8 cellular contexts compared by ENCODE assay signal in genomic region chr18:5630057-5630765, GRCh38.
A peak's percentile ranks its signal among the peaks of the same experiment; 100 is the strongest.
DNase-seq lines count a peak whose midpoint lies in the region; ATAC-seq and TF ChIP-seq lines count a peak whose summit lies in the region.

No MANE protein-coding gene starts in this region.

- H3K9me3 ChIP-seq in PC-3 (ENCODE audit: low read length), result no peaks in the 10 kb centered on the region
- H3K9me3 ChIP-seq in colonic mucosa, result no peaks in the 10 kb centered on the region

- peak overlapping the region; percentile 63; the same call in 1 of the 2 replicates for H2AFZ ChIP-seq in PC-3 (ENCODE audit: low read length)

- no peak overlapping the region for H3K27ac Mint-ChIP-seq in activated naive CD4-positive, alpha-beta T cell treated with anti-CD3 and anti-CD28 coated beads for 36 hours

- H3K9me3 Mint-ChIP-seq in activated naive CD4-positive, alpha-beta T cell treated with anti-CD3 and anti-CD28 coated beads for 36 hours, result no peaks in the 10 kb centered on the region

- peak; percentile 70 for ATAC-seq in HG03159 (IDR thresholded peaks at IDR 0.05; ENCODE audit: unreplicated experiment)
- peak; percentile 78 for ATAC-seq in PC-3
- ATAC-seq in left colon, result peak; percentile 74
- no peak for ATAC-seq in GM19328 (IDR thresholded peaks at IDR 0.05; ENCODE audit: unreplicated experiment)

- BruUV-seq in PC-3 (replicated peaks; lab: Mats Ljungman, UMichigan), result no TSS peak

- H3K36me3 ChIP-seq in PC-3 (ENCODE audit: low read depth, low read length), result no peaks in the 10 kb centered on the region
- H3K36me3 ChIP-seq in colonic mucosa, result no peaks in the 10 kb centered on the region

- no peak for TF ChIP-seq CTCF in PC-3 (conservative IDR thresholded peaks at IDR 0.05; ENCODE audit: low read depth, low read length)
- TF ChIP-seq CTCF in colonic mucosa (IDR thresholded peaks at IDR 0.05), result no peak

- no peaks in the 10 kb centered on the region for H3K79me2 ChIP-seq in PC-3 (ENCODE audit: low read length)

- no peaks in the 10 kb centered on the region for H3K36me3 Mint-ChIP-seq in activated naive CD4-positive, alpha-beta T cell treated with anti-CD3 and anti-CD28 coated beads for 36 hours (ENCODE audit: low read depth)

- POLR2A ChIA-PET in PC-3 (lab: Charles Lee; ENCODE audit: unreplicated experiment), result no interaction called here

- peak overlapping the region; percentile 69 for H3K4me3 Mint-ChIP-seq in activated naive CD4-positive, alpha-beta T cell treated with anti-CD3 and anti-CD28 coated beads for 36 hours

- H3K27me3 Mint-ChIP-seq in activated naive CD4-positive, alpha-beta T cell treated with anti-CD3 and anti-CD28 coated beads for 36 hours (ENCODE audit: low read depth), result peaks cover 30% of the 10 kb centered on the region

- no peaks in the 10 kb centered on the region for H4K20me1 ChIP-seq in PC-3 (ENCODE audit: low read length)

- CTCF ChIA-PET in activated naive CD4-positive, alpha-beta T cell treated with anti-CD3 and anti-CD28 coated beads for 36 hours (lab: Charles Lee), result no interaction called here
- CTCF ChIA-PET in PC-3 (lab: Charles Lee), result no interaction called here

- H3K4me3 ChIP-seq in PC-3 (ENCODE audit: low read length), result peak overlapping the region; percentile 62
- H3K4me3 ChIP-seq in colonic mucosa, result peak overlapping the region; percentile 63

- peak; percentile 56 for DNase-seq in activated naive CD4-positive, alpha-beta T cell treated with anti-CD3 and anti-CD28 coated beads for 36 hours
- no peak for DNase-seq in activated naive CD4-positive, alpha-beta T cell treated with Interleukin-2 at 50 U/mL for 16 hours
- peak; percentile 4 for DNase-seq in PC-3
- peak; percentile 88 for DNase-seq in colonic mucosa
- DNase-seq in left colon, result peak; percentile 86 to 87
- peak in 2 of 3 donors; percentile 11 to 20 for DNase-seq in stimulated activated CD4-positive, alpha-beta T cell treated with anti-CD3 and anti-CD28 coated beads, Interleukin-12 subunit alpha, Interleukin-12 subunit beta, amount 100 ng/mL, for 48 hours (ENCODE audit: low read depth in 2 of 3, low spot score in 1 of 3)

- no peaks in the 10 kb centered on the region for H3K9me2 ChIP-seq in PC-3 (replicated peaks; ENCODE audit: low read length)

- intact Hi-C loops in activated naive CD4-positive, alpha-beta T cell treated with anti-CD3 and anti-CD28 coated beads for 36 hours (cut with micrococcal nuclease), result loop anchor here (5.0 to 10.0 kb wide), 3 partner anchors 173 to 335 kb away; partner anchors contain the start of gene ZBTB14
- intact Hi-C loops in PC-3 (cut with micrococcal nuclease) (no loop called here), colonic mucosa (cut with DNase I) (no loop called here), left colon (cut with DNase I, micrococcal nuclease) (no loop called here)

- H3K4me1 ChIP-seq in PC-3 (ENCODE audit: insufficient read depth, low read length) (peaks cover 6% of the 10 kb centered on the region; the same call in 1 of the 2 replicates), colonic mucosa (peaks cover 7% of the 10 kb centered on the region)

- no peak overlapping the region for H3K9ac ChIP-seq in PC-3 (ENCODE audit: low read length)
- peak overlapping the region; percentile 75 to 81 for H3K9ac ChIP-seq in colonic mucosa (ENCODE audit: low read depth in 2 of 2, low read length in 2 of 2)

- H3K4me1 Mint-ChIP-seq in activated naive CD4-positive, alpha-beta T cell treated with anti-CD3 and anti-CD28 coated beads for 36 hours (ENCODE audit: low read depth), result no peaks in the 10 kb centered on the region

- peaks cover 52% of the 10 kb centered on the region for H3K27me3 ChIP-seq in PC-3 (ENCODE audit: low read length)
- no peaks in the 10 kb centered on the region for H3K27me3 ChIP-seq in colonic mucosa

- no peaks in the 10 kb centered on the region for H3F3A ChIP-seq in PC-3 (ENCODE audit: low read length, unreplicated experiment)

- H3K27ac ChIP-seq in PC-3 (ENCODE audit: low read length) (no peak overlapping the region), colonic mucosa (peak overlapping the region; percentile 88)

- H3K4me2 ChIP-seq in PC-3 (ENCODE audit: low read length), result peak overlapping the region; percentile 80
